10 cellular contexts compared by ENCODE assay signal in genomic region chr13:110676057-110676510, GRCh38. TPM values are rescaled to one million over a fixed set of nuclear protein-coding genes. Genes with fewer than 3 reads are reported as not detected.
DNase-seq lines count a peak whose midpoint lies in the region; ATAC-seq and TF ChIP-seq lines count a peak whose summit lies in the region.
"Had no signal": no experiment of that assay in that cellular context is flagged by ENCODE, and none has a peak within 500 bp of the region (broad histone marks: within the 10 kb centered on the region; RNA-seq: fewer than 3 reads in every experiment).

No MANE protein-coding gene starts in this region.

- in situ Hi-C loops in brain microvascular endothelial cell (cut with HindIII; ENCODE audit: low pct_ligation_motif_present, low sequenced_read_pairs): no loop called here

- no peaks in the 10 kb centered on the region for H3K27me3 ChIP-seq in brain microvascular endothelial cell (replicated peaks)
- no peaks in the 10 kb centered on the region for H3K27me3 ChIP-seq in smooth muscle cell (ENCODE audit: low read depth)
- no peaks in the 10 kb centered on the region for H3K27me3 ChIP-seq in testis

- intact Hi-C loops in activated CD4-positive, alpha-beta memory T cell treated with anti-CD3 and anti-CD28 coated beads for 36 hours (cut with micrococcal nuclease): no loop called here
- intact Hi-C loops in testis (cut with DNase I; ENCODE audit: low total_unique reads): no loop called here

- no peak overlapping the region for H3K27ac ChIP-seq in brain microvascular endothelial cell
- no peak overlapping the region for H3K27ac ChIP-seq in smooth muscle cell (ENCODE audit: low read depth)
- H3K27ac ChIP-seq in testis: no peak overlapping the region
- H3K27ac ChIP-seq: A549 had no signal

- POLR2A ChIA-PET in activated CD4-positive, alpha-beta memory T cell treated with anti-CD3 and anti-CD28 coated beads, Interleukin-2, amount 10 ng/mL, durations not matched to agents 7 days and 5 days (lab: Charles Lee): no interaction called here
- POLR2A ChIA-PET in activated CD4-positive, alpha-beta memory T cell treated with anti-CD3 and anti-CD28 coated beads for 36 hours (lab: Charles Lee): no interaction called here

- H3K27ac Mint-ChIP-seq in activated CD4-positive, alpha-beta memory T cell treated with anti-CD3 and anti-CD28 coated beads, Interleukin-2, amount 10 ng/mL, durations not matched to agents 7 days and 5 days: peak overlapping the region; percentile 16
- no peak overlapping the region for H3K27ac Mint-ChIP-seq in activated CD4-positive, alpha-beta memory T cell treated with anti-CD3 and anti-CD28 coated beads for 36 hours
- peak overlapping the region; percentile 98 for H3K27ac Mint-ChIP-seq in stimulated activated naive B cell treated with anti-CD40 and anti-IgM and Interleukin-4, amounts not matched to agents 10 μg/mL and 1 μg/mL and 100 μg/mL, for 72 hours

- no peaks in the 10 kb centered on the region for H4K20me1 ChIP-seq in smooth muscle cell (ENCODE audit: low read depth)

- CTCF ChIA-PET in activated CD4-positive, alpha-beta memory T cell treated with anti-CD3 and anti-CD28 coated beads, Interleukin-2, amount 10 ng/mL, durations not matched to agents 7 days and 5 days (lab: Charles Lee): no interaction called here
- CTCF ChIA-PET in activated CD4-positive, alpha-beta memory T cell treated with anti-CD3 and anti-CD28 coated beads for 36 hours (lab: Charles Lee): interaction anchor here (1.0 kb wide), 1 partner anchor 143 kb away, joined by 5 read pairs; no protein-coding TSS in a partner anchor

- WGBS in smooth muscle cell (ENCODE audit: low lambda C conversion rate): 95% methylated on average over 16 of the region's 16 CpGs
- WGBS in testis, 2 donors: 93 to 94% methylated on average over 15 to 16 of the region's 16 CpGs

- H3K4me1 ChIP-seq in smooth muscle cell (ENCODE audit: low read depth): no peaks in the 10 kb centered on the region
- H3K4me1 ChIP-seq in testis: no peaks in the 10 kb centered on the region
- H3K4me1 ChIP-seq: A549 had no signal

- no peak for TF ChIP-seq CTCF in brain microvascular endothelial cell (IDR thresholded peaks at IDR 0.05; ENCODE audit: low read depth, low read length, missing control alignments)
- no peak for TF ChIP-seq CTCF in smooth muscle cell (IDR thresholded peaks at IDR 0.05; ENCODE audit: borderline replicate concordance, insufficient read depth, poor library complexity, severe bottlenecking)
- no peak for TF ChIP-seq CTCF in testis (IDR thresholded peaks at IDR 0.05)

- H3K4me2 ChIP-seq in smooth muscle cell: no peak overlapping the region
- H3K4me2 ChIP-seq: A549 had no signal

- H3K36me3 Mint-ChIP-seq in activated CD4-positive, alpha-beta memory T cell treated with anti-CD3 and anti-CD28 coated beads, Interleukin-2, amount 10 ng/mL, durations not matched to agents 7 days and 5 days (ENCODE audit: low read depth): peaks cover 80% of the 10 kb centered on the region
- peaks cover 62% of the 10 kb centered on the region for H3K36me3 Mint-ChIP-seq in activated CD4-positive, alpha-beta memory T cell treated with anti-CD3 and anti-CD28 coated beads for 36 hours
- peaks cover 70 to 81% of the 10 kb centered on the region in 2 donors for H3K36me3 Mint-ChIP-seq in stimulated activated naive B cell treated with anti-CD40 and anti-IgM and Interleukin-4, amounts not matched to agents 10 μg/mL and 1 μg/mL and 100 μg/mL, for 72 hours

- no peak overlapping the region for H3K9ac ChIP-seq in smooth muscle cell (ENCODE audit: low read depth)

- no peak overlapping the region for H3K4me3 ChIP-seq in brain microvascular endothelial cell (ENCODE audit: low read depth, low read length)
- H3K4me3 ChIP-seq in smooth muscle cell: no peak overlapping the region
- no peak overlapping the region for H3K4me3 ChIP-seq in testis
- H3K4me3 ChIP-seq: A549 had no signal

- no peaks in the 10 kb centered on the region for H3K9me3 Mint-ChIP-seq in activated CD4-positive, alpha-beta memory T cell treated with anti-CD3 and anti-CD28 coated beads, Interleukin-2, amount 10 ng/mL, durations not matched to agents 7 days and 5 days
- peaks cover 2% of the 10 kb centered on the region for H3K9me3 Mint-ChIP-seq in activated CD4-positive, alpha-beta memory T cell treated with anti-CD3 and anti-CD28 coated beads for 36 hours
- no peaks in the 10 kb centered on the region for H3K9me3 Mint-ChIP-seq in stimulated activated naive B cell treated with anti-CD40 and anti-IgM and Interleukin-4, amounts not matched to agents 10 μg/mL and 1 μg/mL and 100 μg/mL, for 72 hours

- no peak for TF ChIP-seq POLR2A in testis (IDR thresholded peaks at IDR 0.05)

- no peaks in the 10 kb centered on the region for H3K27me3 Mint-ChIP-seq in activated CD4-positive, alpha-beta memory T cell treated with anti-CD3 and anti-CD28 coated beads, Interleukin-2, amount 10 ng/mL, durations not matched to agents 7 days and 5 days
- H3K27me3 Mint-ChIP-seq in activated CD4-positive, alpha-beta memory T cell treated with anti-CD3 and anti-CD28 coated beads for 36 hours: no peaks in the 10 kb centered on the region
- H3K27me3 Mint-ChIP-seq in stimulated activated naive B cell treated with anti-CD40 and anti-IgM and Interleukin-4, amounts not matched to agents 10 μg/mL and 1 μg/mL and 100 μg/mL, for 72 hours: no peaks in the 10 kb centered on the region

- H3K4me1 Mint-ChIP-seq in activated CD4-positive, alpha-beta memory T cell treated with anti-CD3 and anti-CD28 coated beads, Interleukin-2, amount 10 ng/mL, durations not matched to agents 7 days and 5 days: peaks cover 12% of the 10 kb centered on the region
- peaks cover 22% of the 10 kb centered on the region for H3K4me1 Mint-ChIP-seq in activated CD4-positive, alpha-beta memory T cell treated with anti-CD3 and anti-CD28 coated beads for 36 hours (ENCODE audit: low read depth)
- H3K4me1 Mint-ChIP-seq in stimulated activated naive B cell treated with anti-CD40 and anti-IgM and Interleukin-4, amounts not matched to agents 10 μg/mL and 1 μg/mL and 100 μg/mL, for 72 hours: peaks cover 49 to 72% of the 10 kb centered on the region in 2 donors

- H3F3A ChIP-seq in smooth muscle cell (ENCODE audit: low read depth): no peaks in the 10 kb centered on the region

- peak; percentile 76 for ATAC-seq in HG02763 (IDR thresholded peaks at IDR 0.05; ENCODE audit: unreplicated experiment)
- ATAC-seq in stimulated activated naive B cell treated with anti-CD40 and anti-IgM and Interleukin-4, amounts not matched to agents 10 μg/mL and 1 μg/mL and 100 μg/mL, for 72 hours (replicated peaks): peak; percentile 90 to 91
- ATAC-seq: A549 had no signal

- H3K36me3 ChIP-seq in brain microvascular endothelial cell (replicated peaks) (peaks cover 18% of the 10 kb centered on the region), smooth muscle cell (ENCODE audit: low read depth) (peaks cover 4% of the 10 kb centered on the region), testis (ENCODE audit: low read depth, missing control alignments) (no peaks in the 10 kb centered on the region)

- no peak overlapping the region for H3K4me3 Mint-ChIP-seq in activated CD4-positive, alpha-beta memory T cell treated with anti-CD3 and anti-CD28 coated beads, Interleukin-2, amount 10 ng/mL, durations not matched to agents 7 days and 5 days
- H3K4me3 Mint-ChIP-seq in activated CD4-positive, alpha-beta memory T cell treated with anti-CD3 and anti-CD28 coated beads for 36 hours: no peak overlapping the region
- peak overlapping the region; percentile 73 to 75 for H3K4me3 Mint-ChIP-seq in stimulated activated naive B cell treated with anti-CD40 and anti-IgM and Interleukin-4, amounts not matched to agents 10 μg/mL and 1 μg/mL and 100 μg/mL, for 72 hours

- peaks cover 6% of the 10 kb centered on the region for H3K79me2 ChIP-seq in smooth muscle cell (ENCODE audit: low read depth)

- H2AFZ ChIP-seq in smooth muscle cell (ENCODE audit: low read depth): no peak overlapping the region

- DNase-seq in activated CD4-positive, alpha-beta memory T cell treated with anti-CD3 and anti-CD28 coated beads, Interleukin-2, amount 10 ng/mL, durations not matched to agents 7 days and 5 days: no peak
- no peak for DNase-seq in activated CD4-positive, alpha-beta memory T cell treated with anti-CD3 and anti-CD28 coated beads for 36 hours
- DNase-seq in NOMO-1 treated with DMSO at 0.1 percent for 48 hours (lab: John Stamatoyannopoulos, UW; ENCODE audit: unreplicated experiment): peak; percentile 42
- DNase-seq in stimulated activated naive B cell treated with anti-CD40 and anti-IgM and Interleukin-4, amounts not matched to agents 10 μg/mL and 1 μg/mL and 100 μg/mL, for 72 hours: peak; percentile 85
- no peak for DNase-seq in brain microvascular endothelial cell
- no peak for DNase-seq in smooth muscle cell (lab: John Stamatoyannopoulos, UW; ENCODE audit: unreplicated experiment)
- DNase-seq in testis: no peak
- DNase-seq: mesendoderm had no signal

- H3K9me3 ChIP-seq in smooth muscle cell (replicated peaks; ENCODE audit: low read depth): no peaks in the 10 kb centered on the region
- H3K9me3 ChIP-seq in testis: no peaks in the 10 kb centered on the region
- H3K9me3 ChIP-seq: A549 had no signal

RNA-seq across cellular contexts. Expression of gene CARS2, which starts 29.8 kb away (rescaled TPM):
- 10 to 100 TPM; 51.8 to 53.5 TPM for total RNA-seq in activated CD4-positive, alpha-beta memory T cell treated with anti-CD3 and anti-CD28 coated beads, Interleukin-2, amount 10 ng/mL, durations not matched to agents 7 days and 5 days
- total RNA-seq in activated CD4-positive, alpha-beta memory T cell treated with anti-CD3 and anti-CD28 coated beads for 36 hours: 10 to 100 TPM; 54.6 to 59.3 TPM
- total RNA-seq in smooth muscle cell (37.5 and 276 TPM in 2 replicates), testis (100 to 1,000 TPM; 100 to 116 TPM)
- polyA plus RNA-seq in smooth muscle cell (71.7 and 82.9 TPM in 2 replicates), testis (ENCODE audit: insufficient read depth, low read depth, low replicate concordance) (60.4 TPM)

RNA-seq across cellular contexts. Expression of gene ING1, which starts 37.4 kb away (rescaled TPM):
- 10 to 100 TPM; 23.0 to 23.7 TPM for total RNA-seq in activated CD4-positive, alpha-beta memory T cell treated with anti-CD3 and anti-CD28 coated beads, Interleukin-2, amount 10 ng/mL, durations not matched to agents 7 days and 5 days
- total RNA-seq in activated CD4-positive, alpha-beta memory T cell treated with anti-CD3 and anti-CD28 coated beads for 36 hours: 10 to 100 TPM; 18.4 to 18.7 TPM
- total RNA-seq in smooth muscle cell (11.9 and 13.8 TPM in 2 replicates), testis (10 to 100 TPM; 43.6 to 45.5 TPM)
- polyA plus RNA-seq in smooth muscle cell (29.3 and 29.9 TPM in 2 replicates), testis (ENCODE audit: insufficient read depth, low read depth, low replicate concordance) (42.2 TPM)

Comparison
In these comparisons a context has a peak if more than half of its experiments do, and no peak if none do; other contexts are left out.
1. DNase-seq: peak in NOMO-1 treated with DMSO at 0.1 percent for 48 hours (single experiment) and stimulated activated naive B cell treated with anti-CD40 and anti-IgM and Interleukin-4, amounts not matched to agents 10 μg/mL and 1 μg/mL and 100 μg/mL, for 72 hours (single experiment); none in activated CD4-positive, alpha-beta memory T cell treated with anti-CD3 and anti-CD28 coated beads, Interleukin-2, amount 10 ng/mL, durations not matched to agents 7 days and 5 days (single experiment), activated CD4-positive, alpha-beta memory T cell treated with anti-CD3 and anti-CD28 coated beads for 36 hours (single experiment), brain microvascular endothelial cell (single experiment), smooth muscle cell (single experiment) and testis (single experiment).
2. H3K4me3 Mint-ChIP-seq: peak in stimulated activated naive B cell treated with anti-CD40 and anti-IgM and Interleukin-4, amounts not matched to agents 10 μg/mL and 1 μg/mL and 100 μg/mL, for 72 hours (2 of 2); none in activated CD4-positive, alpha-beta memory T cell treated with anti-CD3 and anti-CD28 coated beads, Interleukin-2, amount 10 ng/mL, durations not matched to agents 7 days and 5 days (single experiment) and activated CD4-positive, alpha-beta memory T cell treated with anti-CD3 and anti-CD28 coated beads for 36 hours (single experiment).